In the genomic region with DNA sequence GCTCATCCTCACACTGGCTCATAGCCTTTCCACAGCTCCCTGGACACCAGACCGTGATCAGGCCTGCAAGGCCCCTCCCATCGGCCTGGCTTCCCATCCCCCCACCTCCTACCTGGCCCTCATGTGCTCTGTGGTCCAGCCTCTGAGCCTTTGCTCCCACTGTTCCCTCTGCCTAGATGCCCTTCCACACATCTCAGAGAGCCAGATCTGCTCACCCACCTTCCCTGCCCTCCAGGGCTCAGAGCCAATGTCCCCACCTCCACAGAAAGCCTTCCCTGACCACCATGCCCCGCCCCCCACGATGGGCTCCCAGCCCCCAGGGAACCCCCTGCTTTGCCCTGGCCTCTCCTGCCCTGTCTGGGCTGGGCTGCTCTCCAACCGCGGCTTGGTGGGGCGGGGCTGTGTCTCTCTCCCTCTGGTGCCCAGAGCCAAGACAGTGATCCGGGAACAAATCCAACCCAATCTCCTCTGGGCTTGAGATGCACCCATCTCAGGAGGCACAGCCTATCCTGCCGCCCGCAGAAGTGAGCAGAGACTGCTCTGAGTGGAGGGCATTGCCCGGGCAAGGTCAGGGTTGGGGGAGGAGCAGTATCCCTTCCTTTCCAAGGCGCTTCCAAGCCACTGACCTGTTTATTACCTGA, we compare ENCODE assay signal across 8 cellular contexts. TPM values are rescaled to one million over a fixed set of nuclear protein-coding genes. Genes with fewer than 3 reads are reported as not detected.
DNase-seq lines count a peak whose midpoint lies in the region; ATAC-seq, FAIRE-seq and TF ChIP-seq lines count a peak whose summit lies in the region.

No MANE protein-coding gene starts in this region.

- peak overlapping the region; percentile 42 for H2AFZ ChIP-seq in osteoblast (ENCODE audit: low read length)

- peaks cover 32% of the 10 kb centered on the region for H3K4me1 Mint-ChIP-seq in WTC11

- no peak for ATAC-seq in WTC11
- no peak for ATAC-seq in GM21423 (IDR thresholded peaks at IDR 0.05; ENCODE audit: unreplicated experiment)
- ATAC-seq in GM19463 (IDR thresholded peaks at IDR 0.05; ENCODE audit: unreplicated experiment) = no peak

- no peaks in the 10 kb centered on the region for H3K36me3 ChIP-seq in osteoblast (ENCODE audit: insufficient read depth, low read length)

- no peaks in the 10 kb centered on the region for H3K27me3 ChIP-seq in osteoblast (ENCODE audit: insufficient read depth, low read length)

- no peak for DNase-seq in GM12865 (ENCODE audit: low read depth)
- no peak for DNase-seq in WTC11 (ENCODE audit: low spot score)
- DNase-seq in frontal cortex (ENCODE audit: low spot score in 2 of 2) = peak; percentile 58 to 67
- DNase-seq in osteoblast (ENCODE audit: insufficient read length, low spot score, missing footprints) = peak; percentile 96
- no peak for DNase-seq in stimulated activated CD4-positive, alpha-beta T cell treated with anti-CD3 and anti-CD28 coated beads, Interleukin-1b, Interleukin-23, amount 100 ng/mL, for 48 hours
- no peak for DNase-seq in SKM-1 (lab: John Stamatoyannopoulos, UW; ENCODE audit: unreplicated experiment)

- no peak for FAIRE-seq in frontal cortex (lab: Jason Lieb, UNC)

- POLR2A ChIA-PET in WTC11 (lab: Charles Lee) = no interaction called here

- peaks cover 36% of the 10 kb centered on the region for H3K79me2 ChIP-seq in osteoblast (ENCODE audit: insufficient read depth, low read length)

- H3K27ac Mint-ChIP-seq in WTC11 = no peak overlapping the region; the same call in 1 of the 2 replicates

- H4K20me1 ChIP-seq in osteoblast (ENCODE audit: insufficient read depth, low read length) = peaks cover 35% of the 10 kb centered on the region

- H3K9me3 ChIP-seq in osteoblast (ENCODE audit: low read depth, low read length) = no peaks in the 10 kb centered on the region

- no peaks in the 10 kb centered on the region for H3K9me3 Mint-ChIP-seq in WTC11

- H3K4me3 Mint-ChIP-seq in WTC11 = peak overlapping the region; percentile 79

- H3K36me3 Mint-ChIP-seq in WTC11 = no peaks in the 10 kb centered on the region

- H3K4me1 ChIP-seq in osteoblast (ENCODE audit: insufficient read depth, low read length) = peaks cover 19% of the 10 kb centered on the region

- peaks cover 20% of the 10 kb centered on the region for H3K27me3 Mint-ChIP-seq in WTC11 (ENCODE audit: low read depth)

- CTCF ChIA-PET in WTC11 (lab: Charles Lee) = interaction anchor here (2.1 to 2.7 kb wide), 2 partner anchors 13 to 172 kb away, joined by 6 to 10 read pairs; no protein-coding TSS in a partner anchor

- TF ChIP-seq CTCF in GM12865 (IDR thresholded peaks at IDR 0.05; ENCODE audit: insufficient read depth, low read depth, low read length, missing control alignments) (no peak), WTC11 (IDR thresholded peaks at IDR 0.05) (no peak), osteoblast (IDR thresholded peaks at IDR 0.05; ENCODE audit: extremely low read depth, low read depth, low read length) (no peak)

- H3K4me3 ChIP-seq in GM12865 (ENCODE audit: low read depth, low read length) = peak overlapping the region; percentile 76
- peak overlapping the region; percentile 82 for H3K4me3 ChIP-seq in osteoblast (ENCODE audit: insufficient read depth, low read length)

- peak overlapping the region; percentile 94 for H3K4me2 ChIP-seq in osteoblast (ENCODE audit: insufficient read depth, low read length)

- peak overlapping the region; percentile 96 for H3K27ac ChIP-seq in osteoblast (ENCODE audit: low read depth, low read length)

TF ChIP-seq in WTC11, 78 proteins besides CTCF, POLR2A, EP300 and RAD21:
- TF ChIP-seq GTF2I (CRISPR knock-in tag; conservative IDR thresholded peaks at IDR 0.05) (peak; percentile 56; the same call in 1 of the 2 replicates), ZNF121 (CRISPR knock-in tag; IDR thresholded peaks at IDR 0.05) (peak; percentile 81), ATF3 (CRISPR knock-in tag; conservative IDR thresholded peaks at IDR 0.05) (no peak), TEAD4 (CRISPR knock-in tag; IDR thresholded peaks at IDR 0.05) (no peak), FOXJ3 (CRISPR knock-in tag; IDR thresholded peaks at IDR 0.05; ENCODE audit: borderline replicate concordance) (no peak)
- TF ChIP-seq, protein P1, sequence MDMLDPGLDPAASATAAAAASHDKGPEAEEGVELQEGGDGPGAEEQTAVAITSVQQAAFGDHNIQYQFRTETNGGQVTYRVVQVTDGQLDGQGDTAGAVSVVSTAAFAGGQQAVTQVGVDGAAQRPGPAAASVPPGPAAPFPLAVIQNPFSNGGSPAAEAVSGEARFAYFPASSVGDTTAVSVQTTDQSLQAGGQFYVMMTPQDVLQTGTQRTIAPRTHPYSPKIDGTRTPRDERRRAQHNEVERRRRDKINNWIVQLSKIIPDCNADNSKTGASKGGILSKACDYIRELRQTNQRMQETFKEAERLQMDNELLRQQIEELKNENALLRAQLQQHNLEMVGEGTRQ (CRISPR knock-in tag; IDR thresholded peaks at IDR 0.05) = no peak

RNA-seq across cellular contexts. Expression of gene NINJ1, which starts 1.6 kb away (rescaled TPM):
- total RNA-seq in WTC11 (2021) (35.6 to 41.3 TPM (median 37.7 TPM) in 3 replicates), frontal cortex (2.9 TPM), osteoblast (33.6 and 34.7 TPM in 2 replicates)

RNA-seq across cellular contexts. Expression of gene CARD19, which starts 36.4 kb away (rescaled TPM):
- total RNA-seq in WTC11 (2021) (30.0 to 34.5 TPM (median 32.8 TPM) in 3 replicates), frontal cortex (14.3 TPM), osteoblast (38.4 and 38.6 TPM in 2 replicates)

RNA-seq across cellular contexts. Expression of gene WNK2, which starts 51.5 kb away (rescaled TPM):
- total RNA-seq in WTC11 (2021) (113 to 121 TPM (median 120 TPM) in 3 replicates), frontal cortex (12.6 TPM), osteoblast (not detected in 2 replicates)

Comparison
In these comparisons a context has a peak if more than half of its experiments do, and no peak if none do; other contexts are left out.
1. DNase-seq: peak in frontal cortex (2 of 2) and osteoblast (single experiment); none in GM12865 (single experiment), WTC11 (single experiment), stimulated activated CD4-positive, alpha-beta T cell treated with anti-CD3 and anti-CD28 coated beads, Interleukin-1b, Interleukin-23, amount 100 ng/mL, for 48 hours (single experiment) and SKM-1 (single experiment).
2. RNA of gene WNK2, which starts 51.5 kb away (total RNA-seq): 113 to 121 TPM in WTC11 and 12.6 TPM in frontal cortex (single experiment); not detected in osteoblast; every median in the first group is over 10 times any median in the second.